ENCODE assay signal across 1 cellular context in genomic region chr13:100674848-100675659, GRCh38.
A peak's percentile ranks its signal among the peaks of the same experiment; 100 is the strongest.
TF ChIP-seq lines count a peak whose summit lies in the region.

No MANE protein-coding gene starts in this region.

TF ChIP-seq in K562, 482 proteins besides CTCF, POLR2A, EP300 and RAD21 (continued from another document and continues in another):
- TF ChIP-seq XRCC5 (IDR thresholded peaks at IDR 0.05; ENCODE audit: low read depth, low read length) (no peak), IFI16 (CRISPR knock-in tag; IDR thresholded peaks at IDR 0.05) (no peak), RREB1 (CRISPR knock-in tag; IDR thresholded peaks at IDR 0.05) (no peak), MNT (conservative IDR thresholded peaks at IDR 0.05) (peak in 1 of 2 experiments; percentile 69; a peak in 3 of 4 replicates), NFIX (CRISPR knock-in tag; IDR thresholded peaks at IDR 0.05; ENCODE audit: low read depth) (no peak), HDAC2 (IDR thresholded peaks at IDR 0.05) (no peak), HEY1 (CRISPR knock-in tag; IDR thresholded peaks at IDR 0.05; ENCODE audit: borderline replicate concordance) (no peak), RBM25 (IDR thresholded peaks at IDR 0.05; ENCODE audit: low read depth, low read length, severe bottlenecking) (peak; percentile 98), DDX20 (tag; IDR thresholded peaks at IDR 0.05; ENCODE audit: low read depth) (no peak), RBM39 (optimal IDR thresholded peaks at IDR 0.05; ENCODE audit: low read depth, low read length) (no peak), MCM3 (IDR thresholded peaks at IDR 0.05) (no peak), NR0B1 (IDR thresholded peaks at IDR 0.05; ENCODE audit: partially characterized antibody) (no peak), PCBP2 (IDR thresholded peaks at IDR 0.05; ENCODE audit: low read depth, low read length, poor library complexity, severe bottlenecking) (no peak), ATF7 (IDR thresholded peaks at IDR 0.05) (peak; percentile 85), CEBPZ (IDR thresholded peaks at IDR 0.05; ENCODE audit: borderline replicate concordance, low read depth, low read length) (no peak), ZNF274 (IDR thresholded peaks at IDR 0.05; ENCODE audit: borderline replicate concordance, low read depth, low read length) (no peak), ZBTB17 (CRISPR knock-in tag; IDR thresholded peaks at IDR 0.05) (no peak), CREM (IDR thresholded peaks at IDR 0.05; ENCODE audit: low read depth) (peak; percentile 98), ZNF766 (CRISPR knock-in tag; conservative IDR thresholded peaks at IDR 0.05) (no peak), HNRNPH1 (optimal IDR thresholded peaks at IDR 0.05; ENCODE audit: low read depth, low read length) (no peak)
- TF ChIP-seq, protein P1, sequence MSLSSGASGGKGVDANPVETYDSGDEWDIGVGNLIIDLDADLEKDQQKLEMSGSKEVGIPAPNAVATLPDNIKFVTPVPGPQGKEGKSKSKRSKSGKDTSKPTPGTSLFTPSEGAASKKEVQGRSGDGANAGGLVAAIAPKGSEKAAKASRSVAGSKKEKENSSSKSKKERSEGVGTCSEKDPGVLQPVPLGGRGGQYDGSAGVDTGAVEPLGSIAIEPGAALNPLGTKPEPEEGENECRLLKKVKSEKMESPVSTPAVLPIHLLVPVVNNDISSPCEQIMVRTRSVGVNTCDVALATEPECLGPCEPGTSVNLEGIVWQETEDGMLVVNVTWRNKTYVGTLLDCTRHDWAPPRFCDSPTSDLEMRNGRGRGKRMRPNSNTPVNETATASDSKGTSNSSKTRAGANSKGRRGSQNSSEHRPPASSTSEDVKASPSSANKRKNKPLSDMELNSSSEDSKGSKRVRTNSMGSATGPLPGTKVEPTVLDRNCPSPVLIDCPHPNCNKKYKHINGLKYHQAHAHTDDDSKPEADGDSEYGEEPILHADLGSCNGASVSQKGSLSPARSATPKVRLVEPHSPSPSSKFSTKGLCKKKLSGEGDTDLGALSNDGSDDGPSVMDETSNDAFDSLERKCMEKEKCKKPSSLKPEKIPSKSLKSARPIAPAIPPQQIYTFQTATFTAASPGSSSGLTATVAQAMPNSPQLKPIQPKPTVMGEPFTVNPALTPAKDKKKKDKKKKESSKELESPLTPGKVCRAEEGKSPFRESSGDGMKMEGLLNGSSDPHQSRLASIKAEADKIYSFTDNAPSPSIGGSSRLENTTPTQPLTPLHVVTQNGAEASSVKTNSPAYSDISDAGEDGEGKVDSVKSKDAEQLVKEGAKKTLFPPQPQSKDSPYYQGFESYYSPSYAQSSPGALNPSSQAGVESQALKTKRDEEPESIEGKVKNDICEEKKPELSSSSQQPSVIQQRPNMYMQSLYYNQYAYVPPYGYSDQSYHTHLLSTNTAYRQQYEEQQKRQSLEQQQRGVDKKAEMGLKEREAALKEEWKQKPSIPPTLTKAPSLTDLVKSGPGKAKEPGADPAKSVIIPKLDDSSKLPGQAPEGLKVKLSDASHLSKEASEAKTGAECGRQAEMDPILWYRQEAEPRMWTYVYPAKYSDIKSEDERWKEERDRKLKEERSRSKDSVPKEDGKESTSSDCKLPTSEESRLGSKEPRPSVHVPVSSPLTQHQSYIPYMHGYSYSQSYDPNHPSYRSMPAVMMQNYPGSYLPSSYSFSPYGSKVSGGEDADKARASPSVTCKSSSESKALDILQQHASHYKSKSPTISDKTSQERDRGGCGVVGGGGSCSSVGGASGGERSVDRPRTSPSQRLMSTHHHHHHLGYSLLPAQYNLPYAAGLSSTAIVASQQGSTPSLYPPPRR (CRISPR knock-in tag; IDR thresholded peaks at IDR 0.05; ENCODE audit: borderline replicate concordance), result no peak
- TF ChIP-seq, protein P2, sequence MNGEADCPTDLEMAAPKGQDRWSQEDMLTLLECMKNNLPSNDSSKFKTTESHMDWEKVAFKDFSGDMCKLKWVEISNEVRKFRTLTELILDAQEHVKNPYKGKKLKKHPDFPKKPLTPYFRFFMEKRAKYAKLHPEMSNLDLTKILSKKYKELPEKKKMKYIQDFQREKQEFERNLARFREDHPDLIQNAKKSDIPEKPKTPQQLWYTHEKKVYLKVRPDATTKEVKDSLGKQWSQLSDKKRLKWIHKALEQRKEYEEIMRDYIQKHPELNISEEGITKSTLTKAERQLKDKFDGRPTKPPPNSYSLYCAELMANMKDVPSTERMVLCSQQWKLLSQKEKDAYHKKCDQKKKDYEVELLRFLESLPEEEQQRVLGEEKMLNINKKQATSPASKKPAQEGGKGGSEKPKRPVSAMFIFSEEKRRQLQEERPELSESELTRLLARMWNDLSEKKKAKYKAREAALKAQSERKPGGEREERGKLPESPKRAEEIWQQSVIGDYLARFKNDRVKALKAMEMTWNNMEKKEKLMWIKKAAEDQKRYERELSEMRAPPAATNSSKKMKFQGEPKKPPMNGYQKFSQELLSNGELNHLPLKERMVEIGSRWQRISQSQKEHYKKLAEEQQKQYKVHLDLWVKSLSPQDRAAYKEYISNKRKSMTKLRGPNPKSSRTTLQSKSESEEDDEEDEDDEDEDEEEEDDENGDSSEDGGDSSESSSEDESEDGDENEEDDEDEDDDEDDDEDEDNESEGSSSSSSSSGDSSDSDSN (IDR thresholded peaks at IDR 0.05; ENCODE audit: borderline replicate concordance in 1 of 2, low read depth in 2 of 2, low read length in 2 of 2), result 0 out of 4 replicates have a peak, but pooled peaks of 1 of the 2 experiments have one; percentile 26
- TF ChIP-seq, protein P3, sequence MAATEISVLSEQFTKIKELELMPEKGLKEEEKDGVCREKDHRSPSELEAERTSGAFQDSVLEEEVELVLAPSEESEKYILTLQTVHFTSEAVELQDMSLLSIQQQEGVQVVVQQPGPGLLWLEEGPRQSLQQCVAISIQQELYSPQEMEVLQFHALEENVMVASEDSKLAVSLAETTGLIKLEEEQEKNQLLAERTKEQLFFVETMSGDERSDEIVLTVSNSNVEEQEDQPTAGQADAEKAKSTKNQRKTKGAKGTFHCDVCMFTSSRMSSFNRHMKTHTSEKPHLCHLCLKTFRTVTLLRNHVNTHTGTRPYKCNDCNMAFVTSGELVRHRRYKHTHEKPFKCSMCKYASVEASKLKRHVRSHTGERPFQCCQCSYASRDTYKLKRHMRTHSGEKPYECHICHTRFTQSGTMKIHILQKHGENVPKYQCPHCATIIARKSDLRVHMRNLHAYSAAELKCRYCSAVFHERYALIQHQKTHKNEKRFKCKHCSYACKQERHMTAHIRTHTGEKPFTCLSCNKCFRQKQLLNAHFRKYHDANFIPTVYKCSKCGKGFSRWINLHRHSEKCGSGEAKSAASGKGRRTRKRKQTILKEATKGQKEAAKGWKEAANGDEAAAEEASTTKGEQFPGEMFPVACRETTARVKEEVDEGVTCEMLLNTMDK (IDR thresholded peaks at IDR 0.05; ENCODE audit: borderline replicate concordance, insufficient read depth, low read depth, low read length, poor library complexity, severe bottlenecking), result peak; percentile 90
- TF ChIP-seq, protein P4, sequence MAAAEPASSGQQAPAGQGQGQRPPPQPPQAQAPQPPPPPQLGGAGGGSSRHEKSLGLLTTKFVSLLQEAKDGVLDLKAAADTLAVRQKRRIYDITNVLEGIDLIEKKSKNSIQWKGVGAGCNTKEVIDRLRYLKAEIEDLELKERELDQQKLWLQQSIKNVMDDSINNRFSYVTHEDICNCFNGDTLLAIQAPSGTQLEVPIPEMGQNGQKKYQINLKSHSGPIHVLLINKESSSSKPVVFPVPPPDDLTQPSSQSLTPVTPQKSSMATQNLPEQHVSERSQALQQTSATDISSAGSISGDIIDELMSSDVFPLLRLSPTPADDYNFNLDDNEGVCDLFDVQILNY (CRISPR knock-in tag; IDR thresholded peaks at IDR 0.05), result no peak
- TF ChIP-seq, protein P5, sequence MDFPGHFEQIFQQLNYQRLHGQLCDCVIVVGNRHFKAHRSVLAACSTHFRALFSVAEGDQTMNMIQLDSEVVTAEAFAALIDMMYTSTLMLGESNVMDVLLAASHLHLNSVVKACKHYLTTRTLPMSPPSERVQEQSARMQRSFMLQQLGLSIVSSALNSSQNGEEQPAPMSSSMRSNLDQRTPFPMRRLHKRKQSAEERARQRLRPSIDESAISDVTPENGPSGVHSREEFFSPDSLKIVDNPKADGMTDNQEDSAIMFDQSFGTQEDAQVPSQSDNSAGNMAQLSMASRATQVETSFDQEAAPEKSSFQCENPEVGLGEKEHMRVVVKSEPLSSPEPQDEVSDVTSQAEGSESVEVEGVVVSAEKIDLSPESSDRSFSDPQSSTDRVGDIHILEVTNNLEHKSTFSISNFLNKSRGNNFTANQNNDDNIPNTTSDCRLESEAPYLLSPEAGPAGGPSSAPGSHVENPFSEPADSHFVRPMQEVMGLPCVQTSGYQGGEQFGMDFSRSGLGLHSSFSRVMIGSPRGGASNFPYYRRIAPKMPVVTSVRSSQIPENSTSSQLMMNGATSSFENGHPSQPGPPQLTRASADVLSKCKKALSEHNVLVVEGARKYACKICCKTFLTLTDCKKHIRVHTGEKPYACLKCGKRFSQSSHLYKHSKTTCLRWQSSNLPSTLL (IDR thresholded peaks at IDR 0.05), result no peak
